14 cellular contexts compared by ENCODE assay signal in the genomic region with DNA sequence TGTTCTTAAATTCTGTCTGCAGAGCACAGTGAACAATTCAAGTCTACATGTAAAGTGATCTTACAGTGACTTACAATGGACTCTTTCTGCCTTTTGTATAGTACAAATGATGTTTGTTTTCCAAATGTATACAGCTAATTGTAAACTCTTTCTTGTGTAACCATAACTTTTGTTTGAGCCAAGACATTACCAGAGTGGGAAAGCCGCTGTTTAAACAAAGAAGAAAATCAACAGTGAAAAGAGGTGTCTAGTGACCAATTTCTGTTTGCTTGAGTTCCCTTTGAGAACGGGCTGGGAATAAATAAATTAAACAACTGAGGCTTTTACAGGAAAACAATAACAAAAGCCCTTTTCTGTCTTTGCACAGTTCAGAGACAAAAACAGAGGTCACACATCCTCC.
A peak's percentile ranks its signal among the peaks of the same experiment; 100 is the strongest.
DNase-seq lines count a peak whose midpoint lies in the region; ATAC-seq and TF ChIP-seq lines count a peak whose summit lies in the region.
"Had no signal": no experiment of that assay in that cellular context is flagged by ENCODE, and none has a peak within 500 bp of the region (broad histone marks: within the 10 kb centered on the region; RNA-seq: fewer than 3 reads in every experiment).

No MANE protein-coding gene starts in this region.

- no peaks in the 10 kb centered on the region for H3K27me3 ChIP-seq in neuron (ENCODE audit: insufficient read depth, low read length)
- H3K27me3 ChIP-seq: brain microvascular endothelial cell, neutrophil had no signal

- no peak for TF ChIP-seq CTCF in GM20000 (IDR thresholded peaks at IDR 0.05; ENCODE audit: extremely low read depth, missing control alignments)

- H3K36me3 ChIP-seq in neuron (ENCODE audit: insufficient read depth, low read length): no peaks in the 10 kb centered on the region
- H3K36me3 ChIP-seq: brain microvascular endothelial cell, neutrophil had no signal

- H2AFZ ChIP-seq in neuron (ENCODE audit: low read depth, low read length): peak overlapping the region; percentile 87

- peaks cover 14% of the 10 kb centered on the region for H3K4me1 ChIP-seq in neuron (ENCODE audit: insufficient read depth, low read length)

- peak overlapping the region; percentile 20 for H3K4me3 ChIP-seq in neuron (ENCODE audit: low read length)

- no peaks in the 10 kb centered on the region for H3K9me3 ChIP-seq in neuron (ENCODE audit: low read length)
- H3K9me3 ChIP-seq: neutrophil had no signal

- DNase-seq in G401 (ENCODE audit: low spot score) (peak; percentile 3), NCI-H2081 (lab: John Stamatoyannopoulos, UW) (peak; percentile 65 to 90), astrocyte of the hippocampus (ENCODE audit: low read depth, low spot score) (peak; percentile 2), NCI-H526 (lab: John Stamatoyannopoulos, UW) (no peak), SK-N-DZ (ENCODE audit: low spot score) (no peak), GM20000 (ENCODE audit: low spot score) (no peak)
- DNase-seq: activated CD4-positive, alpha-beta T cell treated with anti-CD3 and anti-CD28 coated beads for 1 hour; activated CD8-positive, alpha-beta memory T cell treated with anti-CD3 and anti-CD28 coated beads, Interleukin-2, amount 50 U/mL, for 4 hours; activated naive CD4-positive, alpha-beta T cell treated with anti-CD3 and anti-CD28 coated beads, Interleukin-2, amount 10 ng/mL, durations not matched to agents 7 days and 5 days; brain microvascular endothelial cell; SIG-M5 had no signal

- ATAC-seq in GM21367 (IDR thresholded peaks at IDR 0.05; ENCODE audit: unreplicated experiment): no peak

- in situ Hi-C loops in G401 (cut with HindIII; ENCODE audit: low sequenced_read_pairs): no loop called here

Comparison
In these comparisons a context has a peak if more than half of its experiments do, and no peak if none do; other contexts are left out.
1. DNase-seq: peak in G401 (single experiment), NCI-H2081 (2 of 2) and astrocyte of the hippocampus (single experiment); none in NCI-H526 (0 of 2), SK-N-DZ (single experiment) and GM20000 (single experiment).